ENCODE assay signal across 10 cellular contexts in genomic region chr6:68506911-68507310, GRCh38.
"Had no signal": no experiment of that assay in that cellular context is flagged by ENCODE, and none has a peak within 500 bp of the region (broad histone marks: within the 10 kb centered on the region; RNA-seq: fewer than 3 reads in every experiment).

No MANE protein-coding gene starts in this region.

- H3K9me3 ChIP-seq: HAP-1 had no signal

- ATAC-seq: HCT116, HepG2, K562 had no signal

- H3K27ac ChIP-seq: GM23248 had no signal

- H3K4me3 ChIP-seq: GM23248, HAP-1, K562 had no signal

- DNase-seq: GM23248, GOT3, H7, HFFc6, IMR-90, KG1 had no signal

- H3K36me3 ChIP-seq: HAP-1 had no signal

- H3K4me1 ChIP-seq: HAP-1 had no signal
